ENCODE assay signal across 1 cellular context in genomic region chr12:16599081-16599480, GRCh38.
TF ChIP-seq lines count a peak whose summit lies in the region.

No MANE protein-coding gene starts in this region.

TF ChIP-seq in GM23338, 12 proteins besides CTCF, POLR2A, EP300 and RAD21 (continued from another document):
- TF ChIP-seq, protein P1, sequence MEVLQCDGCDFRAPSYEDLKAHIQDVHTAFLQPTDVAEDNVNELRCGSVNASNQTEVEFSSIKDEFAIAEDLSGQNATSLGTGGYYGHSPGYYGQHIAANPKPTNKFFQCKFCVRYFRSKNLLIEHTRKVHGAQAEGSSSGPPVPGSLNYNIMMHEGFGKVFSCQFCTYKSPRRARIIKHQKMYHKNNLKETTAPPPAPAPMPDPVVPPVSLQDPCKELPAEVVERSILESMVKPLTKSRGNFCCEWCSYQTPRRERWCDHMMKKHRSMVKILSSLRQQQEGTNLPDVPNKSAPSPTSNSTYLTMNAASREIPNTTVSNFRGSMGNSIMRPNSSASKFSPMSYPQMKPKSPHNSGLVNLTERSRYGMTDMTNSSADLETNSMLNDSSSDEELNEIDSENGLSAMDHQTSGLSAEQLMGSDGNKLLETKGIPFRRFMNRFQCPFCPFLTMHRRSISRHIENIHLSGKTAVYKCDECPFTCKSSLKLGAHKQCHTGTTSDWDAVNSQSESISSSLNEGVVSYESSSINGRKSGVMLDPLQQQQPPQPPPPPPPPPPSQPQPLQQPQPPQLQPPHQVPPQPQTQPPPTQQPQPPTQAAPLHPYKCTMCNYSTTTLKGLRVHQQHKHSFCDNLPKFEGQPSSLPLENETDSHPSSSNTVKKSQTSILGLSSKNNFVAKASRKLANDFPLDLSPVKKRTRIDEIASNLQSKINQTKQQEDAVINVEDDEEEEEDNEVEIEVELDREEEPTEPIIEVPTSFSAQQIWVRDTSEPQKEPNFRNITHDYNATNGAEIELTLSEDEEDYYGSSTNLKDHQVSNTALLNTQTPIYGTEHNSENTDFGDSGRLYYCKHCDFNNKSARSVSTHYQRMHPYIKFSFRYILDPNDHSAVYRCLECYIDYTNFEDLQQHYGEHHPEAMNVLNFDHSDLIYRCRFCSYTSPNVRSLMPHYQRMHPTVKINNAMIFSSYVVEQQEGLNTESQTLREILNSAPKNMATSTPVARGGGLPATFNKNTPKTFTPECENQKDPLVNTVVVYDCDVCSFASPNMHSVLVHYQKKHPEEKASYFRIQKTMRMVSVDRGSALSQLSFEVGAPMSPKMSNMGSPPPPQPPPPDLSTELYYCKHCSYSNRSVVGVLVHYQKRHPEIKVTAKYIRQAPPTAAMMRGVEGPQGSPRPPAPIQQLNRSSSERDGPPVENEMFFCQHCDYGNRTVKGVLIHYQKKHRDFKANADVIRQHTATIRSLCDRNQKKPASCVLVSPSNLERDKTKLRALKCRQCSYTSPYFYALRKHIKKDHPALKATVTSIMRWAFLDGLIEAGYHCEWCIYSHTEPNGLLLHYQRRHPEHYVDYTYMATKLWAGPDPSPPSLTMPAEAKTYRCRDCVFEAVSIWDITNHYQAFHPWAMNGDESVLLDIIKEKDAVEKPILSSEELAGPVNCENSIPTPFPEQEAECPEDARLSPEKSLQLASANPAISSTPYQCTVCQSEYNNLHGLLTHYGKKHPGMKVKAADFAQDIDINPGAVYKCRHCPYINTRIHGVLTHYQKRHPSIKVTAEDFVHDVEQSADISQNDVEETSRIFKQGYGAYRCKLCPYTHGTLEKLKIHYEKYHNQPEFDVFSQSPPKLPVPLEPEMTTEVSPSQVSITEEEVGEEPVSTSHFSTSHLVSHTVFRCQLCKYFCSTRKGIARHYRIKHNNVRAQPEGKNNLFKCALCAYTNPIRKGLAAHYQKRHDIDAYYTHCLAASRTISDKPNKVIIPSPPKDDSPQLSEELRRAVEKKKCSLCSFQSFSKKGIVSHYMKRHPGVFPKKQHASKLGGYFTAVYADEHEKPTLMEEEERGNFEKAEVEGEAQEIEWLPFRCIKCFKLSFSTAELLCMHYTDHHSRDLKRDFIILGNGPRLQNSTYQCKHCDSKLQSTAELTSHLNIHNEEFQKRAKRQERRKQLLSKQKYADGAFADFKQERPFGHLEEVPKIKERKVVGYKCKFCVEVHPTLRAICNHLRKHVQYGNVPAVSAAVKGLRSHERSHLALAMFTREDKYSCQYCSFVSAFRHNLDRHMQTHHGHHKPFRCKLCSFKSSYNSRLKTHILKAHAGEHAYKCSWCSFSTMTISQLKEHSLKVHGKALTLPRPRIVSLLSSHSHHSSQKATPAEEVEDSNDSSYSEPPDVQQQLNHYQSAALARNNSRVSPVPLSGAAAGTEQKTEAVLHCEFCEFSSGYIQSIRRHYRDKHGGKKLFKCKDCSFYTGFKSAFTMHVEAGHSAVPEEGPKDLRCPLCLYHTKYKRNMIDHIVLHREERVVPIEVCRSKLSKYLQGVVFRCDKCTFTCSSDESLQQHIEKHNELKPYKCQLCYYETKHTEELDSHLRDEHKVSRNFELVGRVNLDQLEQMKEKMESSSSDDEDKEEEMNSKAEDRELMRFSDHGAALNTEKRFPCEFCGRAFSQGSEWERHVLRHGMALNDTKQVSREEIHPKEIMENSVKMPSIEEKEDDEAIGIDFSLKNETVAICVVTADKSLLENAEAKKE (CRISPR knock-in tag; IDR thresholded peaks at IDR 0.05): no peak
- TF ChIP-seq JUNB (IDR thresholded peaks at IDR 0.05; ENCODE audit: unreplicated experiment): no peak
- TF ChIP-seq EZH2 (IDR thresholded peaks at IDR 0.05; ENCODE audit: low read depth, unreplicated experiment): no peak
- TF ChIP-seq NANOG (IDR thresholded peaks at IDR 0.05; ENCODE audit: borderline replicate concordance): no peak
- TF ChIP-seq ZNF114 (CRISPR knock-in tag; IDR thresholded peaks at IDR 0.05): no peak
- no peak for TF ChIP-seq EZH2phosphoT487 (IDR thresholded peaks at IDR 0.05; ENCODE audit: unreplicated experiment)
- TF ChIP-seq POLR2AphosphoS5 (IDR thresholded peaks at IDR 0.05; ENCODE audit: low read depth): no peak
